Comparison of ENCODE assay signal across 11 cellular contexts in the genomic region with DNA sequence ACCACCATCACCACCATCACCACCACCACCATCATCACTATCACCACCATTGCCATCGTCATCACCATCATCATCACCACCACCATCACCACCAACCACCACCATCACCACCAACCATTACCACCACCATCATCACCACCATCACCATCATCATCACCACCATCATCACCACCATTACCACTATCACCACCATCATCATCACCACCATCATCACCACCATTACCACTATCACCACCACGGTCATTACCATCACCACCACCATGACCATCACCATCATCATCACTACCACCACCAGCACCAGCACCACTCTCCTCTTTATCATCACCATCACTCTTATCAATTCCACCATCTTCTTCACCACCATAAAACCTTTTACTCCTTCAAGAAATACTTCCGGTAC. TPM values are rescaled to one million over a fixed set of nuclear protein-coding genes. Genes with fewer than 3 reads are reported as not detected.
"Had no signal": no experiment of that assay in that cellular context is flagged by ENCODE, and none has a peak within 500 bp of the region (broad histone marks: within the 10 kb centered on the region; RNA-seq: fewer than 3 reads in every experiment).

No MANE protein-coding gene starts in this region.

- H3K4me2 ChIP-seq: KMS-11 had no signal

- H3K27ac ChIP-seq: GM23248, KMS-11 had no signal

- DNase-seq: GM23248, GOT3, H9, HCEC 1CT, HFFc6, KBM-7 had no signal

- FAIRE-seq: H54, HTR-8/SVneo had no signal

- H3K4me3 ChIP-seq: GM23248 had no signal

- H2AFZ ChIP-seq: GM23248 had no signal

- H3K9ac ChIP-seq: GM23248, KMS-11 had no signal

RNA-seq across cellular contexts. Expression of gene TMEM114, which starts 1.1 kb away (rescaled TPM):
- total RNA-seq: GM23248, HFFc6, HT-29 had no signal
- polyA plus RNA-seq: GM23248, IgD-negative memory B cell had no signal
